In genomic region chrX:7706032-7706431, GRCh38 we compare ENCODE assay signal across 15 cellular contexts.
DNase-seq lines count a peak whose midpoint lies in the region; ATAC-seq, FAIRE-seq and TF ChIP-seq lines count a peak whose summit lies in the region.
"Had no signal": no experiment of that assay in that cellular context is flagged by ENCODE, and none has a peak within 500 bp of the region (broad histone marks: within the 10 kb centered on the region; RNA-seq: fewer than 3 reads in every experiment).

No MANE protein-coding gene starts in this region.

- peak; percentile 95 for FAIRE-seq in astrocyte (lab: Jason Lieb, UNC)

- no peak overlapping the region for H3K4me3 ChIP-seq in astrocyte (ENCODE audit: insufficient read depth, low read depth, low read length)
- no peak overlapping the region for H3K4me3 ChIP-seq in Peyer's patch
- H3K4me3 ChIP-seq in tibial artery, result no peak overlapping the region
- H3K4me3 ChIP-seq: PC-9, skin epidermis had no signal

- no peak overlapping the region for H3K4me3 Mint-ChIP-seq in astrocyte (ENCODE audit: unreplicated experiment)
- H3K4me3 Mint-ChIP-seq: CD8-positive, alpha-beta T cell; WTC11 had no signal

- intact Hi-C loops in tibial artery (cut with DNase I; ENCODE audit: low total_unique reads), result no loop called here

- no peak overlapping the region for H3K27ac Mint-ChIP-seq in astrocyte (ENCODE audit: unreplicated experiment)
- H3K27ac Mint-ChIP-seq: CD8-positive, alpha-beta T cell; WTC11 had no signal

- peaks cover 2% of the 10 kb centered on the region for H3K9me3 Mint-ChIP-seq in astrocyte (ENCODE audit: unreplicated experiment)
- H3K9me3 Mint-ChIP-seq: CD8-positive, alpha-beta T cell; WTC11 had no signal

- peaks cover 8% of the 10 kb centered on the region for H3K4me1 Mint-ChIP-seq in astrocyte (ENCODE audit: low read depth, unreplicated experiment)

- H2AFZ ChIP-seq in astrocyte (ENCODE audit: low read depth, low read length), result no peak overlapping the region
- H2AFZ ChIP-seq: PC-9 had no signal

- H3K36me3 Mint-ChIP-seq in astrocyte (ENCODE audit: low read depth, unreplicated experiment), result no peaks in the 10 kb centered on the region
- H3K36me3 Mint-ChIP-seq: CD8-positive, alpha-beta T cell; WTC11 had no signal

- H3K79me2 ChIP-seq in astrocyte (ENCODE audit: insufficient read depth, low read length), result no peaks in the 10 kb centered on the region

- H3K27me3 ChIP-seq in astrocyte (ENCODE audit: insufficient read depth, low read length) (no peaks in the 10 kb centered on the region), Peyer's patch (no peaks in the 10 kb centered on the region), tibial artery (no peaks in the 10 kb centered on the region)

- no peak overlapping the region for H3K9ac ChIP-seq in astrocyte (ENCODE audit: low read length)

- no peak for TF ChIP-seq POLR2A in Peyer's patch (IDR thresholded peaks at IDR 0.05)

- no peaks in the 10 kb centered on the region for H3K27me3 Mint-ChIP-seq in astrocyte (ENCODE audit: low read depth, unreplicated experiment)

- H3K9me3 ChIP-seq in astrocyte (ENCODE audit: insufficient read depth, low read depth, low read length), result no peaks in the 10 kb centered on the region
- H3K9me3 ChIP-seq in Peyer's patch, result no peaks in the 10 kb centered on the region
- no peaks in the 10 kb centered on the region for H3K9me3 ChIP-seq in tibial artery

- H3K36me3 ChIP-seq in astrocyte (ENCODE audit: insufficient read depth, low read length) (no peaks in the 10 kb centered on the region), Peyer's patch (no peaks in the 10 kb centered on the region), tibial artery (no peaks in the 10 kb centered on the region)

- DNase-seq in AG09319 (ENCODE audit: extremely low read depth, low read depth) (no peak), HuH-7.5 (ENCODE audit: low spot score) (peak; percentile 2), astrocyte (ENCODE audit: low read depth) (no peak), kidney tubule cell (ENCODE audit: low spot score) (peak; percentile 2), Peyer's patch (no peak), tibial artery (no peak)
- DNase-seq in stimulated activated CD4-positive, alpha-beta T cell treated with anti-CD3 and anti-CD28 coated beads, Interleukin-4, amount 100 ng/mL, for 1 hour, result no peak
- DNase-seq: caudate nucleus; CD8-positive, alpha-beta T cell; glutamatergic neuron; MV-4-11; PC-9 had no signal

- H3K4me2 ChIP-seq in astrocyte (ENCODE audit: low read length), result no peak overlapping the region
- H3K4me2 ChIP-seq: PC-9 had no signal

- H3K4me1 ChIP-seq in astrocyte (ENCODE audit: insufficient read depth, low read length) (no peaks in the 10 kb centered on the region), Peyer's patch (no peaks in the 10 kb centered on the region), tibial artery (no peaks in the 10 kb centered on the region)

- H3K27ac ChIP-seq in astrocyte (ENCODE audit: low read depth, low read length), result no peak overlapping the region
- no peak overlapping the region for H3K27ac ChIP-seq in Peyer's patch
- no peak overlapping the region for H3K27ac ChIP-seq in tibial artery
- H3K27ac ChIP-seq: PC-9, skin epidermis had no signal

- ATAC-seq in HG02973 (IDR thresholded peaks at IDR 0.05; ENCODE audit: unreplicated experiment), result no peak
- ATAC-seq: CD8-positive, alpha-beta T cell; WTC11 had no signal

- no peaks in the 10 kb centered on the region for H4K20me1 ChIP-seq in astrocyte (ENCODE audit: insufficient read depth, low read length)

- TF ChIP-seq CTCF in AG09319 (IDR thresholded peaks at IDR 0.05; ENCODE audit: low read depth, low read length), result peak; percentile 15
- no peak for TF ChIP-seq CTCF in astrocyte (IDR thresholded peaks at IDR 0.05; ENCODE audit: insufficient read depth, low read depth, low read length)
- TF ChIP-seq CTCF in Peyer's patch (IDR thresholded peaks at IDR 0.05), result no peak
- TF ChIP-seq CTCF in tibial artery (IDR thresholded peaks at IDR 0.05), result no peak

Comparison
In these comparisons a context has a peak if more than half of its experiments do, and no peak if none do; other contexts are left out.
1. DNase-seq: peak in HuH-7.5 (single experiment) and kidney tubule cell (single experiment); none in AG09319 (single experiment), astrocyte (single experiment), Peyer's patch (0 of 3), tibial artery (0 of 2) and stimulated activated CD4-positive, alpha-beta T cell treated with anti-CD3 and anti-CD28 coated beads, Interleukin-4, amount 100 ng/mL, for 1 hour (single experiment).